Comparison of ENCODE assay signal across 21 cellular contexts in the genomic region with DNA sequence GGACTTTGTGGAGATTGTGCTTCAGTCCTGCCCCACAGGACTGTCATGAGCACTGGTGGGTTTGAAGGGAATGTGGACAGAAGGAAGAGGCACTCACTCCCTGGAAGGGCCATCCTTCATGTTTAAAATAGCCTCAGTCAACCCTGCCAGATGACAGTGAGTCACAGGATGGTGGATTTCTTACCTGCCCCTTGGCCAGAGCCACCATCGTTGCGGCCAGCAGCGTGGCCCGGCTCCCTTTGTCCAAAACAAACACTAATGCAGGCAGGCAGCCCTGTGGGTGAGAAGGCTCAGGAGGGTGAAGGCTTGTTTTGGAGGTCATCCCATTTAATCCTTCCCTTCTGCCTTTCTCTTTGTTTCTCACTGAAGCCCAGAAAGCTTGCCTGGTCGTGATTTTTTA.
DNase-seq lines count a peak whose midpoint lies in the region; ATAC-seq and TF ChIP-seq lines count a peak whose summit lies in the region.
"Had no signal": no experiment of that assay in that cellular context is flagged by ENCODE, and none has a peak within 500 bp of the region (broad histone marks: within the 10 kb centered on the region; RNA-seq: fewer than 3 reads in every experiment).

No MANE protein-coding gene starts in this region.

- POLR2A ChIA-PET in SK-N-SH (lab: Yijun Ruan, JAX): no interaction called here

- H3F3A ChIP-seq in SK-N-SH (replicated peaks; ENCODE audit: insufficient read depth): no peaks in the 10 kb centered on the region

- DNase-seq in Right ventricle myocardium inferior (ENCODE audit: missing footprints) (peak; percentile 71), left ventricle myocardium inferior (no peak), cardiac fibroblast (ENCODE audit: low read depth in 2 of 2) (peak; percentile 10 to 33), right lobe of liver (peak; percentile 77 to 90 (median 89)), aorta (peak in 1 of 2 donors; percentile 65), DMS79 (lab: John Stamatoyannopoulos, UW) (no peak), SIG-M5 (lab: John Stamatoyannopoulos, UW) (no peak), SK-N-SH (no peak)
- DNase-seq: activated CD4-positive, CD25-positive, alpha-beta regulatory T cell treated with anti-CD3 and anti-CD28 coated beads, Interleukin-2, amount 50 U/mL, for 72 hours; activated CD8-positive, alpha-beta memory T cell treated with anti-CD3 and anti-CD28 coated beads for 24 hours; GF-D8; GM23248; NCI-H774; occipital lobe; stimulated activated naive CD8-positive, alpha-beta T cell treated with anti-CD3 and anti-CD28 coated beads, Interleukin-15, Interleukin-2, amounts not matched to agents 100 U/mL and 50 U/mL, for 24 hours had no signal

- TF ChIP-seq EP300 in SK-N-SH (IDR thresholded peaks at IDR 0.05; ENCODE audit: borderline replicate concordance in 1 of 2, low read depth in 1 of 2, low read length in 1 of 2): no peak

- CTCF ChIA-PET in SK-N-SH (lab: Yijun Ruan, JAX): interaction anchor here (0.9 kb wide), 1 partner anchor 218 kb away, joined by 3 read pairs; no protein-coding TSS in a partner anchor

- no peak for TF ChIP-seq POLR2A in right lobe of liver (IDR thresholded peaks at IDR 0.05)

- H3K27me3 ChIP-seq in left ventricle myocardium inferior (ENCODE audit: low read depth) (no peaks in the 10 kb centered on the region), right lobe of liver (no peaks in the 10 kb centered on the region), aorta (ENCODE audit: control insufficient read depth in 1 of 2, insufficient read depth in 2 of 2, low read length in 1 of 2) (no peaks in the 10 kb centered on the region), SK-N-SH (ENCODE audit: insufficient read depth) (no peaks in the 10 kb centered on the region)
- H3K27me3 ChIP-seq: upper lobe of left lung had no signal

- H3K9me2 ChIP-seq in SK-N-SH: no peaks in the 10 kb centered on the region

- TF ChIP-seq CTCF in left ventricle myocardium inferior (IDR thresholded peaks at IDR 0.05; ENCODE audit: borderline replicate concordance) (no peak), cardiac fibroblast (IDR thresholded peaks at IDR 0.05; ENCODE audit: low read depth, low read length) (no peak), right lobe of liver (IDR thresholded peaks at IDR 0.05) (no peak), SK-N-SH (IDR thresholded peaks at IDR 0.05) (no peak)

- H3K79me2 ChIP-seq in SK-N-SH (ENCODE audit: insufficient read depth): no peaks in the 10 kb centered on the region

- H3K27ac ChIP-seq in left ventricle myocardium inferior (replicated peaks) (no peak overlapping the region), right lobe of liver (no peak overlapping the region), aorta (ENCODE audit: low read depth in 1 of 2, low read length in 2 of 2) (no peak overlapping the region), SK-N-SH (ENCODE audit: low read depth in 2 of 2, low read length in 1 of 2) (no peak overlapping the region)
- H3K27ac ChIP-seq: GM23248, upper lobe of left lung had no signal

- peak; percentile 75 for ATAC-seq in Right ventricle myocardium inferior
- peak; percentile 98 to 100 (median 99) for ATAC-seq in right lobe of liver
- ATAC-seq in aorta (ENCODE audit: low FRiP score): peak; percentile 49
- ATAC-seq: A549; activated naive CD4-positive, alpha-beta T cell treated with anti-CD3 and anti-CD28 coated beads, Interleukin-2, amount 50 U/mL, for 72 hours; sciatic nerve; SK-N-SH treated with all-trans-retinoic acid at 6 μM for 48 hours; stimulated activated naive CD8-positive, alpha-beta T cell treated with anti-CD3 and anti-CD28 coated beads, Interleukin-15, Interleukin-2, amounts not matched to agents 100 U/mL and 50 U/mL, for 24 hours had no signal

- no peak for TF ChIP-seq RAD21 in SK-N-SH (IDR thresholded peaks at IDR 0.05; ENCODE audit: low read length)

- peaks cover 5% of the 10 kb centered on the region for H3K9me3 ChIP-seq in left ventricle myocardium inferior (replicated peaks)
- no peaks in the 10 kb centered on the region for H3K9me3 ChIP-seq in right lobe of liver
- H3K9me3 ChIP-seq in aorta (ENCODE audit: control insufficient read depth, low read length): peaks cover 3% of the 10 kb centered on the region
- H3K9me3 ChIP-seq in SK-N-SH: no peaks in the 10 kb centered on the region
- H3K9me3 ChIP-seq: upper lobe of left lung had no signal

- no peak overlapping the region for H3K4me2 ChIP-seq in SK-N-SH
- H3K4me2 ChIP-seq: A549 had no signal

- intact Hi-C loops in Right ventricle myocardium inferior (cut with DNase I): no loop called here
- intact Hi-C loops in left ventricle myocardium inferior (cut with micrococcal nuclease): no loop called here
- intact Hi-C loops in right lobe of liver (cut with DNase I): no loop called here
- intact Hi-C loops in aorta (cut with DNase I): no loop called here

- no peak overlapping the region for H2AFZ ChIP-seq in SK-N-SH (ENCODE audit: low read depth)
- H2AFZ ChIP-seq: GM23248 had no signal

- no peak overlapping the region for H3K9ac ChIP-seq in SK-N-SH
- H3K9ac ChIP-seq: GM23248 had no signal

- H3K4me3 ChIP-seq in left ventricle myocardium inferior: no peak overlapping the region
- no peak overlapping the region for H3K4me3 ChIP-seq in cardiac fibroblast (replicated peaks in 1 of 2; ENCODE audit: low read depth in 2 of 2, low read length in 2 of 2)
- no peak overlapping the region for H3K4me3 ChIP-seq in right lobe of liver
- H3K4me3 ChIP-seq in aorta (ENCODE audit: low read length in 2 of 2): no peak overlapping the region
- no peak overlapping the region for H3K4me3 ChIP-seq in SK-N-SH (ENCODE audit: low read depth in 2 of 2, low read length in 1 of 2)
- H3K4me3 ChIP-seq: A549, GM23248, lung, upper lobe of left lung had no signal

- H3K36me3 ChIP-seq in left ventricle myocardium inferior: no peaks in the 10 kb centered on the region
- H3K36me3 ChIP-seq in right lobe of liver: no peaks in the 10 kb centered on the region
- H3K36me3 ChIP-seq in aorta (ENCODE audit: control insufficient read depth in 1 of 2, insufficient read depth in 2 of 2, low read length in 1 of 2): no peaks in the 10 kb centered on the region
- H3K36me3 ChIP-seq in SK-N-SH (replicated peaks in 1 of 2; ENCODE audit: control insufficient read depth in 1 of 2, insufficient read depth in 2 of 2, low read length in 1 of 2): no peaks in the 10 kb centered on the region
- H3K36me3 ChIP-seq: upper lobe of left lung had no signal

- H4K20me1 ChIP-seq in SK-N-SH (ENCODE audit: insufficient read depth): no peaks in the 10 kb centered on the region

- WGBS in right lobe of liver (ENCODE audit: insufficient coverage, low coverage, low lambda C conversion rate, missing lambda C conversion rate): 24% methylated on average over 5 of the region's 5 CpGs
- 4 to 6% methylated on average over 5 of the region's 5 CpGs for WGBS in aorta, 2 donors
- 52% methylated on average over 5 of the region's 5 CpGs for WGBS in SK-N-SH (ENCODE audit: low lambda C conversion rate)

- H3K4me1 ChIP-seq in left ventricle myocardium inferior (peaks cover 12% of the 10 kb centered on the region), right lobe of liver (peaks cover 0 to 10% (median 4%) of the 10 kb centered on the region in 4 donors), aorta (ENCODE audit: control insufficient read depth in 1 of 2, insufficient read depth in 2 of 2, low read length in 2 of 2) (peaks cover 2 to 4% of the 10 kb centered on the region in 2 donors), SK-N-SH (ENCODE audit: control insufficient read depth in 1 of 2, insufficient read depth in 2 of 2, low read depth in 1 of 2, low read length in 1 of 2) (no peaks in the 10 kb centered on the region; a peak in 1 of 4 replicates)
- H3K4me1 ChIP-seq: upper lobe of left lung had no signal

TF ChIP-seq in SK-N-SH, 30 proteins besides CTCF, POLR2A, EP300 and RAD21:
- TF ChIP-seq, protein P1, sequence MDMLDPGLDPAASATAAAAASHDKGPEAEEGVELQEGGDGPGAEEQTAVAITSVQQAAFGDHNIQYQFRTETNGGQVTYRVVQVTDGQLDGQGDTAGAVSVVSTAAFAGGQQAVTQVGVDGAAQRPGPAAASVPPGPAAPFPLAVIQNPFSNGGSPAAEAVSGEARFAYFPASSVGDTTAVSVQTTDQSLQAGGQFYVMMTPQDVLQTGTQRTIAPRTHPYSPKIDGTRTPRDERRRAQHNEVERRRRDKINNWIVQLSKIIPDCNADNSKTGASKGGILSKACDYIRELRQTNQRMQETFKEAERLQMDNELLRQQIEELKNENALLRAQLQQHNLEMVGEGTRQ (IDR thresholded peaks at IDR 0.05; ENCODE audit: borderline replicate concordance, low read depth, low read length): no peak
- TF ChIP-seq RFX5 (IDR thresholded peaks at IDR 0.05; ENCODE audit: low read length): no peak
- TF ChIP-seq, protein P2, sequence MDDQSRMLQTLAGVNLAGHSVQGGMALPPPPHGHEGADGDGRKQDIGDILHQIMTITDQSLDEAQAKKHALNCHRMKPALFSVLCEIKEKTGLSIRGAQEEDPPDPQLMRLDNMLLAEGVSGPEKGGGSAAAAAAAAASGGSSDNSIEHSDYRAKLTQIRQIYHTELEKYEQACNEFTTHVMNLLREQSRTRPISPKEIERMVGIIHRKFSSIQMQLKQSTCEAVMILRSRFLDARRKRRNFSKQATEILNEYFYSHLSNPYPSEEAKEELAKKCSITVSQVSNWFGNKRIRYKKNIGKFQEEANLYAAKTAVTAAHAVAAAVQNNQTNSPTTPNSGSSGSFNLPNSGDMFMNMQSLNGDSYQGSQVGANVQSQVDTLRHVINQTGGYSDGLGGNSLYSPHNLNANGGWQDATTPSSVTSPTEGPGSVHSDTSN (IDR thresholded peaks at IDR 0.05): no peak
- TF ChIP-seq GABPA (IDR thresholded peaks at IDR 0.05; ENCODE audit: low read depth): no peak
- TF ChIP-seq FOSL2 (IDR thresholded peaks at IDR 0.05; ENCODE audit: borderline replicate concordance, low read depth): no peak
- TF ChIP-seq NRF1 (IDR thresholded peaks at IDR 0.05; ENCODE audit: low read depth, low read length): no peak
- TF ChIP-seq FOXJ3 (CRISPR knock-in tag; IDR thresholded peaks at IDR 0.05): no peak
- TF ChIP-seq, protein P3, sequence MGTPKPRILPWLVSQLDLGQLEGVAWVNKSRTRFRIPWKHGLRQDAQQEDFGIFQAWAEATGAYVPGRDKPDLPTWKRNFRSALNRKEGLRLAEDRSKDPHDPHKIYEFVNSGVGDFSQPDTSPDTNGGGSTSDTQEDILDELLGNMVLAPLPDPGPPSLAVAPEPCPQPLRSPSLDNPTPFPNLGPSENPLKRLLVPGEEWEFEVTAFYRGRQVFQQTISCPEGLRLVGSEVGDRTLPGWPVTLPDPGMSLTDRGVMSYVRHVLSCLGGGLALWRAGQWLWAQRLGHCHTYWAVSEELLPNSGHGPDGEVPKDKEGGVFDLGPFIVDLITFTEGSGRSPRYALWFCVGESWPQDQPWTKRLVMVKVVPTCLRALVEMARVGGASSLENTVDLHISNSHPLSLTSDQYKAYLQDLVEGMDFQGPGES (IDR thresholded peaks at IDR 0.05; ENCODE audit: low read depth, low read length): no peak
- TF ChIP-seq FOXM1 (IDR thresholded peaks at IDR 0.05; ENCODE audit: low read depth): no peak
- no peak for TF ChIP-seq MXI1 (IDR thresholded peaks at IDR 0.05; ENCODE audit: low read depth, low read length)

Comparison
In these comparisons a context has a peak if more than half of its experiments do, and no peak if none do; other contexts are left out.
1. DNase-seq: peak in Right ventricle myocardium inferior (single experiment), cardiac fibroblast (2 of 2) and right lobe of liver (3 of 3); none in left ventricle myocardium inferior (single experiment), DMS79 (single experiment), SIG-M5 (single experiment) and SK-N-SH (single experiment).
2. ATAC-seq: peak in every context shown above with its lines; median percentile 99 in right lobe of liver; 75 in Right ventricle myocardium inferior; 49 in aorta.